Comparison of ENCODE assay signal across 1 cellular context in the genomic region with DNA sequence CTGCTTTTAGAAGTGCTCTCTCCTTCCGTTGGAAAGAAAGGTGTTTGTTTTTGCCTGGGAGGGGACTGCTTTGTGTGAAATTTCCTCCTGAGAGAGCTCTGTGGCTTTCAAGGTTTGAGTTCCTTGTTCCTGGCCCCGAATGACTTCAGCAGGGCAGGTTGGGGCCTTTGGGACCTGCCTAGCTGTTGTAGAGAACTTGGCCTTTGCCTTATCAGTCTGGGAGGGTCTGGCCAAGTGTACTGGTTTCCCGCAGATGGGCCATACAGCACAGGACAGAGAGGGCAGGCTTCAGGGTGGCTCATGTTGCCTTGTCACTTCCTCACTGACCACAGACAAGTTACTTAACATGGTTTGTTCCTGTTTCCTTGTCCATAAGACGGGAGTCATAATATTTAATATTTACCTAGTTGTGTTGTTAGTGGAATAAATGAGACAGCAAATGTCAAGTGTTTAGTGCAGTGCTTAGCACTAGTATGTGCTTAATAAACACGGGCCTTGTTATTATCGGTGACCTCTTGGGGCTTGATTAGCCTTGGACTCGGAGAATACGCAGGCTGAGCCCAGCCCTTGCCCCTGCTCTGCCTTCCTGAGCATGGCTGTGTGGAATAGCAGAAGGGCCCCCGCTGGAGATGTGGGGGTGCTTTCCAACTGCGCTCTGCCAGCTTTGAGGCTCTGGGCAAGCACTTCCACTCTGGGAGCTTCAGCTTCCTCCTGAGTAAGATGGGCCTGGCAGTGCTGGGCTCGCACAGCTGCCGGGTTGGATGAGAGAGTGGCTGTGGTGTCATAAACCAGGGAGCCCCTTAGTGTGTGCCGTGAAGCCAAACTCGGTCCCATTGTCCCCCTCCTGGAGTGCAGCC.
TF ChIP-seq lines count a peak whose summit lies in the region.

No MANE protein-coding gene starts in this region.

TF ChIP-seq in K562, 482 proteins besides CTCF, POLR2A, EP300 and RAD21 (continued from another document and continues in another):
- TF ChIP-seq TAF1 (IDR thresholded peaks at IDR 0.05; ENCODE audit: control insufficient read depth, extremely low read depth, insufficient read depth, low read length, severe bottlenecking) (peak; percentile 44), ZNF644 (tag; IDR thresholded peaks at IDR 0.05; ENCODE audit: low read depth) (0 out of 2 replicates have a peak, but pooled peaks have one; percentile 24), NCOA4 (IDR thresholded peaks at IDR 0.05; ENCODE audit: partially characterized antibody) (no peak), CTBP1 (IDR thresholded peaks at IDR 0.05; ENCODE audit: borderline replicate concordance) (peak; percentile 41; the same call in 1 of the 2 replicates), HDAC1 (IDR thresholded peaks at IDR 0.05) (0 out of 4 replicates have a peak, but pooled peaks of 1 of the 2 experiments have one; percentile 38), ZFP30 (CRISPR knock-in tag; IDR thresholded peaks at IDR 0.05; ENCODE audit: borderline replicate concordance) (no peak), ETV5 (CRISPR knock-in tag; IDR thresholded peaks at IDR 0.05; ENCODE audit: low read depth) (peak; percentile 87), EZH2 (IDR thresholded peaks at IDR 0.05; ENCODE audit: borderline replicate concordance, low read depth, low read length) (no peak), PHF21A (IDR thresholded peaks at IDR 0.05; ENCODE audit: borderline replicate concordance, low read depth) (no peak), NR4A1 (CRISPR knock-in tag; IDR thresholded peaks at IDR 0.05) (no peak), NR4A1 (tag; IDR thresholded peaks at IDR 0.05) (no peak), PCBP1 (IDR thresholded peaks at IDR 0.05; ENCODE audit: low read depth, low read length, poor library complexity, severe bottlenecking) (no peak), LEF1 (IDR thresholded peaks at IDR 0.05) (0 out of 2 replicates have a peak, but pooled peaks have one; percentile 53), NCOA2 (IDR thresholded peaks at IDR 0.05; ENCODE audit: partially characterized antibody in 2 of 2) (no peak), ATF7 (IDR thresholded peaks at IDR 0.05) (peak; percentile 55; the same call in 1 of the 2 replicates), MCM5 (IDR thresholded peaks at IDR 0.05; ENCODE audit: low read depth) (no peak), MIER1 (IDR thresholded peaks at IDR 0.05; ENCODE audit: low read depth) (no peak), ZNF232 (CRISPR knock-in tag; IDR thresholded peaks at IDR 0.05) (no peak), ZNF766 (CRISPR knock-in tag; conservative IDR thresholded peaks at IDR 0.05) (peak; percentile 72), TBL1XR1 (IDR thresholded peaks at IDR 0.05; ENCODE audit: low read length in 2 of 2) (0 out of 4 replicates have a peak, but pooled peaks of 1 of the 2 experiments have one; percentile 65), TCF3 (CRISPR knock-in tag; IDR thresholded peaks at IDR 0.05) (peak; percentile 83), ZNF134 (CRISPR knock-in tag; conservative IDR thresholded peaks at IDR 0.05) (no peak), HDAC3 (IDR thresholded peaks at IDR 0.05; ENCODE audit: borderline replicate concordance, partially characterized antibody) (no peak), ZFX (CRISPR knock-in tag; IDR thresholded peaks at IDR 0.05) (peak; percentile 68)
- TF ChIP-seq, protein P1, sequence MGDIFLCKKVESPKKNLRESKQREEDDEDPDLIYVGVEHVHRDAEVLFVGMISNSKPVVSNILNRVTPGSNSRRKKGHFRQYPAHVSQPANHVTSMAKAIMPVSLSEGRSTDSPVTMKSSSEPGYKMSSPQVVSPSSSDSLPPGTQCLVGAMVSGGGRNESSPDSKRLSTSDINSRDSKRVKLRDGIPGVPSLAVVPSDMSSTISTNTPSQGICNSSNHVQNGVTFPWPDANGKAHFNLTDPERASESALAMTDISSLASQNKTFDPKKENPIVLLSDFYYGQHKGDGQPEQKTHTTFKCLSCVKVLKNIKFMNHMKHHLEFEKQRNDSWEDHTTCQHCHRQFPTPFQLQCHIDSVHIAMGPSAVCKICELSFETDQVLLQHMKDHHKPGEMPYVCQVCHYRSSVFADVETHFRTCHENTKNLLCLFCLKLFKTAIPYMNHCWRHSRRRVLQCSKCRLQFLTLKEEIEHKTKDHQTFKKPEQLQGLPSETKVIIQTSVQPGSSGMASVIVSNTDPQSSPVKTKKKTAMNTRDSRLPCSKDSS (IDR thresholded peaks at IDR 0.05; ENCODE audit: low read depth, partially characterized antibody), result no peak
- TF ChIP-seq, protein P2, sequence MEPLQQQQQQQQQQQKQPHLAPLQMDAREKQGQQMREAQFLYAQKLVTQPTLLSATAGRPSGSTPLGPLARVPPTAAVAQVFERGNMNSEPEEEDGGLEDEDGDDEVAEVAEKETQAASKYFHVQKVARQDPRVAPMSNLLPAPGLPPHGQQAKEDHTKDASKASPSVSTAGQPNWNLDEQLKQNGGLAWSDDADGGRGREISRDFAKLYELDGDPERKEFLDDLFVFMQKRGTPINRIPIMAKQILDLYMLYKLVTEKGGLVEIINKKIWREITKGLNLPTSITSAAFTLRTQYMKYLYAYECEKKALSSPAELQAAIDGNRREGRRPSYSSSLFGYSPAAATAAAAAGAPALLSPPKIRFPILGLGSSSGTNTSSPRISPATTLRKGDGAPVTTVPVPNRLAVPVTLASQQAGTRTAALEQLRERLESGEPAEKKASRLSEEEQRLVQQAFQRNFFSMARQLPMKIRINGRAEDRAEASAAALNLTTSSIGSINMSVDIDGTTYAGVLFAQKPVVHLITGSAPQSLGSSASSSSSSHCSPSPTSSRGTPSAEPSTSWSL (CRISPR knock-in tag; IDR thresholded peaks at IDR 0.05; ENCODE audit: borderline replicate concordance), result no peak
- TF ChIP-seq, protein P3, sequence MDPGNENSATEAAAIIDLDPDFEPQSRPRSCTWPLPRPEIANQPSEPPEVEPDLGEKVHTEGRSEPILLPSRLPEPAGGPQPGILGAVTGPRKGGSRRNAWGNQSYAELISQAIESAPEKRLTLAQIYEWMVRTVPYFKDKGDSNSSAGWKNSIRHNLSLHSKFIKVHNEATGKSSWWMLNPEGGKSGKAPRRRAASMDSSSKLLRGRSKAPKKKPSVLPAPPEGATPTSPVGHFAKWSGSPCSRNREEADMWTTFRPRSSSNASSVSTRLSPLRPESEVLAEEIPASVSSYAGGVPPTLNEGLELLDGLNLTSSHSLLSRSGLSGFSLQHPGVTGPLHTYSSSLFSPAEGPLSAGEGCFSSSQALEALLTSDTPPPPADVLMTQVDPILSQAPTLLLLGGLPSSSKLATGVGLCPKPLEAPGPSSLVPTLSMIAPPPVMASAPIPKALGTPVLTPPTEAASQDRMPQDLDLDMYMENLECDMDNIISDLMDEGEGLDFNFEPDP (CRISPR knock-in tag; IDR thresholded peaks at IDR 0.05), result no peak
- TF ChIP-seq, protein P4, sequence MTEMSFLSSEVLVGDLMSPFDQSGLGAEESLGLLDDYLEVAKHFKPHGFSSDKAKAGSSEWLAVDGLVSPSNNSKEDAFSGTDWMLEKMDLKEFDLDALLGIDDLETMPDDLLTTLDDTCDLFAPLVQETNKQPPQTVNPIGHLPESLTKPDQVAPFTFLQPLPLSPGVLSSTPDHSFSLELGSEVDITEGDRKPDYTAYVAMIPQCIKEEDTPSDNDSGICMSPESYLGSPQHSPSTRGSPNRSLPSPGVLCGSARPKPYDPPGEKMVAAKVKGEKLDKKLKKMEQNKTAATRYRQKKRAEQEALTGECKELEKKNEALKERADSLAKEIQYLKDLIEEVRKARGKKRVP (CRISPR knock-in tag; IDR thresholded peaks at IDR 0.05), result no peak
- TF ChIP-seq, protein P5, sequence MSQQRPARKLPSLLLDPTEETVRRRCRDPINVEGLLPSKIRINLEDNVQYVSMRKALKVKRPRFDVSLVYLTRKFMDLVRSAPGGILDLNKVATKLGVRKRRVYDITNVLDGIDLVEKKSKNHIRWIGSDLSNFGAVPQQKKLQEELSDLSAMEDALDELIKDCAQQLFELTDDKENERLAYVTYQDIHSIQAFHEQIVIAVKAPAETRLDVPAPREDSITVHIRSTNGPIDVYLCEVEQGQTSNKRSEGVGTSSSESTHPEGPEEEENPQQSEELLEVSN (IDR thresholded peaks at IDR 0.05; ENCODE audit: borderline replicate concordance in 1 of 2, extremely low read depth in 1 of 2, insufficient read depth in 1 of 2, insufficient read length in 1 of 2, low read depth in 1 of 2, low read length in 1 of 2, poor library complexity in 1 of 2, severe bottlenecking in 1 of 2), result peak in 1 of 2 experiments; percentile 21
- TF ChIP-seq, protein P6, sequence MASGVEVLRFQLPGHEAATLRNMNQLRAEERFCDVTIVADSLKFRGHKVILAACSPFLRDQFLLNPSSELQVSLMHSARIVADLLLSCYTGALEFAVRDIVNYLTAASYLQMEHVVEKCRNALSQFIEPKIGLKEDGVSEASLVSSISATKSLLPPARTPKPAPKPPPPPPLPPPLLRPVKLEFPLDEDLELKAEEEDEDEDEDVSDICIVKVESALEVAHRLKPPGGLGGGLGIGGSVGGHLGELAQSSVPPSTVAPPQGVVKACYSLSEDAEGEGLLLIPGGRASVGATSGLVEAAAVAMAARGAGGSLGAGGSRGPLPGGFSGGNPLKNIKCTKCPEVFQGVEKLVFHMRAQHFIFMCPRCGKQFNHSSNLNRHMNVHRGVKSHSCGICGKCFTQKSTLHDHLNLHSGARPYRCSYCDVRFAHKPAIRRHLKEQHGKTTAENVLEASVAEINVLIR (CRISPR knock-in tag; IDR thresholded peaks at IDR 0.05), result no peak
- TF ChIP-seq, protein P7, sequence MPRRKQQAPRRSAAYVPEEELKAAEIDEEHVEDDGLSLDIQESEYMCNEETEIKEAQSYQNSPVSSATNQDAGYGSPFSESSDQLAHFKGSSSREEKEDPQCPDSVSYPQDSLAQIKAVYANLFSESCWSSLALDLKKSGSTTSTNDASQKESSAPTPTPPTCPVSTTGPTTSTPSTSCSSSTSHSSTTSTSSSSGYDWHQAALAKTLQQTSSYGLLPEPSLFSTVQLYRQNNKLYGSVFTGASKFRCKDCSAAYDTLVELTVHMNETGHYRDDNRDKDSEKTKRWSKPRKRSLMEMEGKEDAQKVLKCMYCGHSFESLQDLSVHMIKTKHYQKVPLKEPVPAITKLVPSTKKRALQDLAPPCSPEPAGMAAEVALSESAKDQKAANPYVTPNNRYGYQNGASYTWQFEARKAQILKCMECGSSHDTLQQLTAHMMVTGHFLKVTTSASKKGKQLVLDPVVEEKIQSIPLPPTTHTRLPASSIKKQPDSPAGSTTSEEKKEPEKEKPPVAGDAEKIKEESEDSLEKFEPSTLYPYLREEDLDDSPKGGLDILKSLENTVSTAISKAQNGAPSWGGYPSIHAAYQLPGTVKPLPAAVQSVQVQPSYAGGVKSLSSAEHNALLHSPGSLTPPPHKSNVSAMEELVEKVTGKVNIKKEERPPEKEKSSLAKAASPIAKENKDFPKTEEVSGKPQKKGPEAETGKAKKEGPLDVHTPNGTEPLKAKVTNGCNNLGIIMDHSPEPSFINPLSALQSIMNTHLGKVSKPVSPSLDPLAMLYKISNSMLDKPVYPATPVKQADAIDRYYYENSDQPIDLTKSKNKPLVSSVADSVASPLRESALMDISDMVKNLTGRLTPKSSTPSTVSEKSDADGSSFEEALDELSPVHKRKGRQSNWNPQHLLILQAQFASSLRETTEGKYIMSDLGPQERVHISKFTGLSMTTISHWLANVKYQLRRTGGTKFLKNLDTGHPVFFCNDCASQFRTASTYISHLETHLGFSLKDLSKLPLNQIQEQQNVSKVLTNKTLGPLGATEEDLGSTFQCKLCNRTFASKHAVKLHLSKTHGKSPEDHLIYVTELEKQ (CRISPR knock-in tag; IDR thresholded peaks at IDR 0.05), result no peak
- TF ChIP-seq, protein P8, sequence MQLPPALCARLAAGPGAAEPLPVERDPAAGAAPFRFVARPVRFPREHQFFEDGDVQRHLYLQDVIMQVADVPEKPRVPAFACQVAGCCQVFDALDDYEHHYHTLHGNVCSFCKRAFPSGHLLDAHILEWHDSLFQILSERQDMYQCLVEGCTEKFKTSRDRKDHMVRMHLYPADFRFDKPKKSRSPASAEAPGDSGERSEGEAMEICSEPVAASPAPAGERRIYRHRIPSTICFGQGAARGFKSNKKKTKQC (CRISPR knock-in tag; IDR thresholded peaks at IDR 0.05), result no peak
- TF ChIP-seq, protein P9, sequence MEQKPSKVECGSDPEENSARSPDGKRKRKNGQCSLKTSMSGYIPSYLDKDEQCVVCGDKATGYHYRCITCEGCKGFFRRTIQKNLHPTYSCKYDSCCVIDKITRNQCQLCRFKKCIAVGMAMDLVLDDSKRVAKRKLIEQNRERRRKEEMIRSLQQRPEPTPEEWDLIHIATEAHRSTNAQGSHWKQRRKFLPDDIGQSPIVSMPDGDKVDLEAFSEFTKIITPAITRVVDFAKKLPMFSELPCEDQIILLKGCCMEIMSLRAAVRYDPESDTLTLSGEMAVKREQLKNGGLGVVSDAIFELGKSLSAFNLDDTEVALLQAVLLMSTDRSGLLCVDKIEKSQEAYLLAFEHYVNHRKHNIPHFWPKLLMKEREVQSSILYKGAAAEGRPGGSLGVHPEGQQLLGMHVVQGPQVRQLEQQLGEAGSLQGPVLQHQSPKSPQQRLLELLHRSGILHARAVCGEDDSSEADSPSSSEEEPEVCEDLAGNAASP (IDR thresholded peaks at IDR 0.05), result no peak
